In genomic region chr2:26542676-26543505, GRCh38 we compare ENCODE assay signal across 1 cellular context.
TF ChIP-seq lines count a peak whose summit lies in the region.

No MANE protein-coding gene starts in this region.

TF ChIP-seq in A549, 52 proteins besides CTCF, POLR2A, EP300 and RAD21:
- TF ChIP-seq HOXB13 (CRISPR knock-in tag; IDR thresholded peaks at IDR 0.05; ENCODE audit: low read depth): no peak
- TF ChIP-seq, protein P1, sequence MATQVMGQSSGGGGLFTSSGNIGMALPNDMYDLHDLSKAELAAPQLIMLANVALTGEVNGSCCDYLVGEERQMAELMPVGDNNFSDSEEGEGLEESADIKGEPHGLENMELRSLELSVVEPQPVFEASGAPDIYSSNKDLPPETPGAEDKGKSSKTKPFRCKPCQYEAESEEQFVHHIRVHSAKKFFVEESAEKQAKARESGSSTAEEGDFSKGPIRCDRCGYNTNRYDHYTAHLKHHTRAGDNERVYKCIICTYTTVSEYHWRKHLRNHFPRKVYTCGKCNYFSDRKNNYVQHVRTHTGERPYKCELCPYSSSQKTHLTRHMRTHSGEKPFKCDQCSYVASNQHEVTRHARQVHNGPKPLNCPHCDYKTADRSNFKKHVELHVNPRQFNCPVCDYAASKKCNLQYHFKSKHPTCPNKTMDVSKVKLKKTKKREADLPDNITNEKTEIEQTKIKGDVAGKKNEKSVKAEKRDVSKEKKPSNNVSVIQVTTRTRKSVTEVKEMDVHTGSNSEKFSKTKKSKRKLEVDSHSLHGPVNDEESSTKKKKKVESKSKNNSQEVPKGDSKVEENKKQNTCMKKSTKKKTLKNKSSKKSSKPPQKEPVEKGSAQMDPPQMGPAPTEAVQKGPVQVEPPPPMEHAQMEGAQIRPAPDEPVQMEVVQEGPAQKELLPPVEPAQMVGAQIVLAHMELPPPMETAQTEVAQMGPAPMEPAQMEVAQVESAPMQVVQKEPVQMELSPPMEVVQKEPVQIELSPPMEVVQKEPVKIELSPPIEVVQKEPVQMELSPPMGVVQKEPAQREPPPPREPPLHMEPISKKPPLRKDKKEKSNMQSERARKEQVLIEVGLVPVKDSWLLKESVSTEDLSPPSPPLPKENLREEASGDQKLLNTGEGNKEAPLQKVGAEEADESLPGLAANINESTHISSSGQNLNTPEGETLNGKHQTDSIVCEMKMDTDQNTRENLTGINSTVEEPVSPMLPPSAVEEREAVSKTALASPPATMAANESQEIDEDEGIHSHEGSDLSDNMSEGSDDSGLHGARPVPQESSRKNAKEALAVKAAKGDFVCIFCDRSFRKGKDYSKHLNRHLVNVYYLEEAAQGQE (IDR thresholded peaks at IDR 0.05): no peak
- no peak for TF ChIP-seq CHD2 (IDR thresholded peaks at IDR 0.05; ENCODE audit: low read length, partially characterized antibody)
- TF ChIP-seq EHMT2 (IDR thresholded peaks at IDR 0.05; ENCODE audit: low read depth): no peak
- no peak for TF ChIP-seq EHF (CRISPR knock-in tag; IDR thresholded peaks at IDR 0.05)
- TF ChIP-seq JUN (IDR thresholded peaks at IDR 0.05): no peak
- TF ChIP-seq ATOH8 (CRISPR knock-in tag; IDR thresholded peaks at IDR 0.05; ENCODE audit: low read depth): no peak
- TF ChIP-seq CEBPB (IDR thresholded peaks at IDR 0.05): no peak
- no peak for TF ChIP-seq ESRRA (IDR thresholded peaks at IDR 0.05; ENCODE audit: borderline replicate concordance, low read length)
- TF ChIP-seq HMGXB4 (CRISPR knock-in tag; IDR thresholded peaks at IDR 0.05; ENCODE audit: borderline replicate concordance): no peak
- TF ChIP-seq RCOR1 (IDR thresholded peaks at IDR 0.05; ENCODE audit: low read depth, low read length): no peak
- no peak for TF ChIP-seq KDM5A (IDR thresholded peaks at IDR 0.05)
- TF ChIP-seq BHLHE40 (IDR thresholded peaks at IDR 0.05; ENCODE audit: low read depth, low read length): no peak
- TF ChIP-seq TFCP2L1 (CRISPR knock-in tag; IDR thresholded peaks at IDR 0.05): no peak
- TF ChIP-seq HES2 (IDR thresholded peaks at IDR 0.05): no peak
- no peak for TF ChIP-seq HOXA7 (CRISPR knock-in tag; IDR thresholded peaks at IDR 0.05)
- TF ChIP-seq RARB (CRISPR knock-in tag; IDR thresholded peaks at IDR 0.05): no peak
TF ChIP-seq in A549: peak in this region for 0.
